Comparison of ENCODE assay signal across 13 cellular contexts in the genomic region with DNA sequence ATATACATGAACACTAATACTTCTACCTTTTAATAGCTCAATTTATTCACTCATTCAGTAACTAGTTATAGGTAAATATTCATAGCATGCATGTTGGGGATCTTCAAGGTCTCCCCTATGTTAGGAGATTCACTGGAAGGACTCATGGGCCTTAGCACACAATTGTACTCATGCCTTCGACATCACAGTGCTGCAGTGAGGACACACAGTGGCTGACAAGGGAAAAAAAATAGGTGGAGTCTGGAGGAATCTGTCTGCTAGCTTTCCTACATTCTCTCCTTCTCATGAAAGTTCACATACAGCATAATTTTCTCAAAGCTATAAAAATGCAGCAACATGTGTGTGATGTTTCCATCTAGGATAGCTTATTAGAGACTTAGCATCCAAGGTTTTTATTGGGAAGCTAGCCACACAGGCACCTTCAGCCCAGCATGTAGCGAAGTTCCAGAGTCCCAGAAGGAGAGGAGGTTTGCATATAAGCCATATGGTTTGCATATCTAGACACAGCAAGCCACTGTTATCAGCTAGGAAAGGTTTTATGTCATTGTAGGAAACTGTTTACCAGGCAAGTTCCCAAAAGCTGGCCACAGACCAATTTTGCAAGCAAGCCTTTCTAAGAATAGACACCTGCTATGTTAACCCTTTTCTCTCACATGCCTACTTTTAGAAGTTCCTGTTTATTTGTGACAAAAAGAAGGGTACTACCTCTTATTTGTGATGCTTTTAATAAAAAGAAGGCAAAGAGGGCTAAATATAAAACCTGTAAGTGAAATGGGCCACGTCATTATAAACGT. TPM values are rescaled to one million over a fixed set of nuclear protein-coding genes. Genes with fewer than 3 reads are reported as not detected.
DNase-seq lines count a peak whose midpoint lies in the region; ATAC-seq and TF ChIP-seq lines count a peak whose summit lies in the region.
"Had no signal": no experiment of that assay in that cellular context is flagged by ENCODE, and none has a peak within 500 bp of the region (broad histone marks: within the 10 kb centered on the region; RNA-seq: fewer than 3 reads in every experiment).

No MANE protein-coding gene starts in this region.

- DNase-seq in activated CD8-positive, alpha-beta memory T cell treated with anti-CD3 and anti-CD28 coated beads, Interleukin-2, amount 10 ng/mL, durations not matched to agents 7 days and 5 days = no peak
- no peak for DNase-seq in activated CD8-positive, alpha-beta memory T cell treated with anti-CD3 and anti-CD28 coated beads, Interleukin-2, amount 50 U/mL, for 48 hours
- DNase-seq in NOMO-1 (lab: John Stamatoyannopoulos, UW; ENCODE audit: unreplicated experiment in 2 of 2) (peak; percentile 42 to 46), psoas muscle (no peak), activated T-cell treated with anti-CD3 and anti-CD28 coated beads for 4 hours (no peak)
- no peak for DNase-seq in activated T-cell treated with anti-CD3 and anti-CD28 coated beads, Interleukin-2, amount 50 U/mL, for 4 hours
- DNase-seq: NCI-H1092 treated with DMSO at 0.1 percent for 48 hours had no signal

- H3K36me3 Mint-ChIP-seq in activated CD8-positive, alpha-beta memory T cell treated with anti-CD3 and anti-CD28 coated beads, Interleukin-2, amount 10 ng/mL, durations not matched to agents 7 days and 5 days = no peaks in the 10 kb centered on the region
- no peaks in the 10 kb centered on the region for H3K36me3 Mint-ChIP-seq in activated T-cell treated with anti-CD3 and anti-CD28 coated beads, Interleukin-2, amount 50 U/mL, for 4 hours (ENCODE audit: insufficient read depth)

- H3K27me3 Mint-ChIP-seq in activated CD8-positive, alpha-beta memory T cell treated with anti-CD3 and anti-CD28 coated beads, Interleukin-2, amount 10 ng/mL, durations not matched to agents 7 days and 5 days = peaks cover 44% of the 10 kb centered on the region
- peaks cover 24% of the 10 kb centered on the region for H3K27me3 Mint-ChIP-seq in activated T-cell treated with anti-CD3 and anti-CD28 coated beads, Interleukin-2, amount 50 U/mL, for 4 hours (ENCODE audit: low read depth)

- intact Hi-C loops in psoas muscle (cut with DNase I) = no loop called here

- CTCF ChIA-PET in activated CD8-positive, alpha-beta memory T cell treated with anti-CD3 and anti-CD28 coated beads, Interleukin-2, amount 10 ng/mL, durations not matched to agents 7 days and 5 days (lab: Charles Lee) = interaction anchor here (1.3 to 2.4 kb wide), 4 partner anchors 7 to 48 kb away, joined by 4 to 6 read pairs (median 6); no protein-coding TSS in a partner anchor

- 33 to 48% (median 44%) methylated on average over 4 of the region's 4 CpGs for WGBS in psoas muscle, 3 donors

- no peaks in the 10 kb centered on the region for H3K9me3 ChIP-seq in psoas muscle

- no peak overlapping the region for H3K27ac Mint-ChIP-seq in activated CD8-positive, alpha-beta memory T cell treated with anti-CD3 and anti-CD28 coated beads, Interleukin-2, amount 10 ng/mL, durations not matched to agents 7 days and 5 days

- TF ChIP-seq CTCF in psoas muscle (IDR thresholded peaks at IDR 0.05) = no peak

- H3K4me1 ChIP-seq in psoas muscle = peaks cover 14% of the 10 kb centered on the region

- H3K9me3 Mint-ChIP-seq in activated CD8-positive, alpha-beta memory T cell treated with anti-CD3 and anti-CD28 coated beads, Interleukin-2, amount 10 ng/mL, durations not matched to agents 7 days and 5 days (ENCODE audit: low read depth) = no peaks in the 10 kb centered on the region
- H3K9me3 Mint-ChIP-seq in activated T-cell treated with anti-CD3 and anti-CD28 coated beads, Interleukin-2, amount 50 U/mL, for 4 hours = no peaks in the 10 kb centered on the region

- H3K4me3 ChIP-seq in psoas muscle = no peak overlapping the region

- H3K4me3 Mint-ChIP-seq in activated CD8-positive, alpha-beta memory T cell treated with anti-CD3 and anti-CD28 coated beads, Interleukin-2, amount 10 ng/mL, durations not matched to agents 7 days and 5 days = peak overlapping the region; percentile 4
- H3K4me3 Mint-ChIP-seq in activated T-cell treated with anti-CD3 and anti-CD28 coated beads, Interleukin-2, amount 50 U/mL, for 4 hours = no peak overlapping the region

- H3K27ac ChIP-seq in psoas muscle = no peak overlapping the region
- H3K27ac ChIP-seq: VCaP had no signal

- peak; percentile 23 for ATAC-seq in activated CD8-positive, alpha-beta memory T cell treated with anti-CD3 and anti-CD28 coated beads, Interleukin-2, amount 10 ng/mL, durations not matched to agents 7 days and 5 days
- ATAC-seq in HG02884 (IDR thresholded peaks at IDR 0.05; ENCODE audit: unreplicated experiment) = peak; percentile 31
- ATAC-seq in psoas muscle = peak in 3 of 4 donors; percentile 36 to 69 (median 64)
- ATAC-seq in HG03565 (IDR thresholded peaks at IDR 0.05; ENCODE audit: unreplicated experiment) = no peak
- no peak for ATAC-seq in activated T-cell treated with anti-CD3 and anti-CD28 coated beads, Interleukin-2, amount 50 U/mL, for 4 hours

- H3K27me3 ChIP-seq in psoas muscle (ENCODE audit: insufficient read depth in 3 of 3, low read length in 2 of 3) = no peaks in the 10 kb centered on the region

- H3K36me3 ChIP-seq in psoas muscle (ENCODE audit: insufficient read depth in 1 of 2, low read depth in 1 of 2) = no peaks in the 10 kb centered on the region

- H3K4me1 Mint-ChIP-seq in activated CD8-positive, alpha-beta memory T cell treated with anti-CD3 and anti-CD28 coated beads, Interleukin-2, amount 10 ng/mL, durations not matched to agents 7 days and 5 days = peaks cover 19% of the 10 kb centered on the region
- peaks cover 8% of the 10 kb centered on the region for H3K4me1 Mint-ChIP-seq in activated T-cell treated with anti-CD3 and anti-CD28 coated beads, Interleukin-2, amount 50 U/mL, for 4 hours (ENCODE audit: low read depth)

RNA-seq across cellular contexts. Expression of gene MORC1, which starts 46.4 kb away (rescaled TPM):
- total RNA-seq in activated CD8-positive, alpha-beta memory T cell treated with anti-CD3 and anti-CD28 coated beads, Interleukin-2, amount 10 ng/mL, durations not matched to agents 7 days and 5 days = not detected
- not detected for total RNA-seq in psoas muscle
- polyA plus RNA-seq in psoas muscle = not detected
- not detected for total RNA-seq in activated T-cell treated with anti-CD3 and anti-CD28 coated beads, Interleukin-2, amount 50 U/mL, for 4 hours
- total RNA-seq: astrocyte, glomerular endothelial cell had no signal
- polyA plus RNA-seq: AG04450 had no signal

Comparison
In these comparisons a context has a peak if more than half of its experiments do, and no peak if none do; other contexts are left out.
1. ATAC-seq: peak in activated CD8-positive, alpha-beta memory T cell treated with anti-CD3 and anti-CD28 coated beads, Interleukin-2, amount 10 ng/mL, durations not matched to agents 7 days and 5 days (single experiment), HG02884 (single experiment) and psoas muscle (3 of 4); none in HG03565 (single experiment) and activated T-cell treated with anti-CD3 and anti-CD28 coated beads, Interleukin-2, amount 50 U/mL, for 4 hours (0 of 2).
2. DNase-seq: peak in NOMO-1 (2 of 2); none in activated CD8-positive, alpha-beta memory T cell treated with anti-CD3 and anti-CD28 coated beads, Interleukin-2, amount 10 ng/mL, durations not matched to agents 7 days and 5 days (single experiment), activated CD8-positive, alpha-beta memory T cell treated with anti-CD3 and anti-CD28 coated beads, Interleukin-2, amount 50 U/mL, for 48 hours (single experiment), psoas muscle (0 of 2), activated T-cell treated with anti-CD3 and anti-CD28 coated beads for 4 hours (single experiment) and activated T-cell treated with anti-CD3 and anti-CD28 coated beads, Interleukin-2, amount 50 U/mL, for 4 hours (single experiment).